ENCODE assay signal across 16 cellular contexts in the genomic region with DNA sequence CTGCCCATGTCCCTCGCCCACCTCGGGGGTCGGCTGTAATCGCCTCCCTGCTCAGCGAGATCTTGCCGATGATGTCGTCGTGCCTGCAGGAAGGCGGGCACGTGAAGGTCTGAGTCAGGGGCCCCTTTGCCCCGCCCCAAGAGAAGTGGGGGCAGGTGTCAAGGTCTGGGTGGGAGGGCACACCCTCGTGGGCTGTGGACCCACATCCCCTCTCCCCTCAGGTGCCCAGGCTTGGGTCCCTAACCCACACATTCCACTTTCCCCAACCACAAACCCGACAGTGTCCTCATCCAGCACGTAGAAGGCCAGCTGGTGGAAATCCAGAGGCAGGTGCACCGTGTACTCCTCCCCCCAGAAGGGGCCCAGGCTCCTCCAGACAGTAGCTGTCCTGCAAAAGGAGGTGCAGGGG. TPM values are rescaled to one million over a fixed set of nuclear protein-coding genes. Genes with fewer than 3 reads are reported as not detected.
"Had no signal": no experiment of that assay in that cellular context is flagged by ENCODE, and none has a peak within 500 bp of the region (broad histone marks: within the 10 kb centered on the region; RNA-seq: fewer than 3 reads in every experiment).

No MANE protein-coding gene starts in this region.

- H3K4me1 ChIP-seq: body of pancreas, testis had no signal

- DNase-seq: activated CD4-positive, alpha-beta T cell treated with anti-CD3 and anti-CD28 coated beads, Interleukin-2, amount 50 U/mL, for 48 hours; activated CD4-positive, CD25-positive, alpha-beta regulatory T cell treated with anti-CD3 and anti-CD28 coated beads, Interleukin-2, amount 50 U/mL, for 72 hours; activated CD8-positive, alpha-beta memory T cell treated with anti-CD3 and anti-CD28 coated beads, Interleukin-2, amount 10 ng/mL, durations not matched to agents 7 days and 5 days; activated effector memory CD4-positive, alpha-beta T cell treated with Interleukin-2 at 50 U/mL for 16 hours; activated T-cell treated with anti-CD3 and anti-CD28 coated beads, Interleukin-2, amount 50 U/mL, for 24 hours; body of pancreas; central memory CD4-positive, alpha-beta T cell; effector CD8-positive, alpha-beta T cell; right cardiac atrium; stimulated activated CD4-positive, alpha-beta T cell treated with anti-CD3 and anti-CD28 coated beads, Interleukin-1b, Interleukin-23, amount 100 ng/mL, for 48 hours; stimulated activated naive CD4-positive, alpha-beta T cell treated with Interleukin-2 at 50 U/mL for 16 hours; T-helper 9 cell; testis had no signal

- ATAC-seq: activated CD8-positive, alpha-beta memory T cell treated with anti-CD3 and anti-CD28 coated beads, Interleukin-2, amount 10 ng/mL, durations not matched to agents 7 days and 5 days; body of pancreas; right cardiac atrium had no signal

- FAIRE-seq: frontal cortex had no signal

- H3K4me3 ChIP-seq: body of pancreas, coronary artery, testis had no signal

- H3K27ac ChIP-seq: body of pancreas, coronary artery, testis had no signal

- H3K9me3 ChIP-seq: body of pancreas, testis had no signal

- H3K27me3 ChIP-seq: body of pancreas, testis had no signal

RNA-seq across cellular contexts. Expression of a gene that starts 7.8 kb away (rescaled TPM):
- polyA plus RNA-seq: fibroblast of lung, right cardiac atrium had no signal

RNA-seq across cellular contexts. Expression of a gene that starts 21.7 kb away (rescaled TPM):
- polyA plus RNA-seq: fibroblast of lung had no signal
